ENCODE assay signal across 10 cellular contexts in genomic region chr16:10577305-10578202, GRCh38. TPM values are rescaled to one million over a fixed set of nuclear protein-coding genes. Genes with fewer than 3 reads are reported as not detected.
DNase-seq lines count a peak whose midpoint lies in the region; ATAC-seq and TF ChIP-seq lines count a peak whose summit lies in the region.
"Had no signal": no experiment of that assay in that cellular context is flagged by ENCODE, and none has a peak within 500 bp of the region (broad histone marks: within the 10 kb centered on the region; RNA-seq: fewer than 3 reads in every experiment).

No MANE protein-coding gene starts in this region.

- WGBS in suprapubic skin: 33% methylated on average over 17 of the region's 17 CpGs

- no peak for TF ChIP-seq CTCF in ascending aorta (IDR thresholded peaks at IDR 0.05)
- TF ChIP-seq CTCF in suprapubic skin (IDR thresholded peaks at IDR 0.05): no peak

- no peaks in the 10 kb centered on the region for H3K27me3 ChIP-seq in ascending aorta
- no peaks in the 10 kb centered on the region for H3K27me3 ChIP-seq in suprapubic skin

- H3K4me3 ChIP-seq in ascending aorta: peak overlapping the region; percentile 72 to 90
- peak overlapping the region; percentile 92 for H3K4me3 ChIP-seq in suprapubic skin

- DNase-seq in LHCN-M2 (ENCODE audit: low read depth) (peak; percentile 98), ascending aorta (ENCODE audit: low spot score in 2 of 2) (no peak), left colon (peak; percentile 30 to 46), suprapubic skin (ENCODE audit: low spot score in 2 of 2) (peak in 1 of 2 donors; percentile 82), DMS153 treated with DMSO at 0.1 percent for 48 hours (lab: John Stamatoyannopoulos, UW; ENCODE audit: unreplicated experiment) (no peak), T-helper 9 cell (no peak)
- no peak for DNase-seq in activated naive CD4-positive, alpha-beta T cell (lab: John Stamatoyannopoulos, UW)
- DNase-seq: central memory CD4-positive, alpha-beta T cell; stimulated activated naive B cell treated with anti-CD40 and anti-IgM and Interleukin-4, amounts not matched to agents 10 μg/mL and 1 μg/mL and 100 μg/mL, for 72 hours had no signal

- TF ChIP-seq EP300 in suprapubic skin (IDR thresholded peaks at IDR 0.05): no peak

- H3K27ac ChIP-seq in ascending aorta: peak overlapping the region; percentile 87 to 97
- H3K27ac ChIP-seq in suprapubic skin: peak overlapping the region; percentile 94

- H3K9me3 ChIP-seq in ascending aorta: no peaks in the 10 kb centered on the region
- H3K9me3 ChIP-seq in suprapubic skin: no peaks in the 10 kb centered on the region

- peak; percentile 18 for ATAC-seq in left colon
- ATAC-seq in GM19035 (IDR thresholded peaks at IDR 0.05; ENCODE audit: unreplicated experiment): no peak
- ATAC-seq: stimulated activated naive B cell treated with anti-CD40 and anti-IgM and Interleukin-4, amounts not matched to agents 10 μg/mL and 1 μg/mL and 100 μg/mL, for 72 hours had no signal

- H3K4me1 ChIP-seq in ascending aorta (peaks cover 6 to 44% of the 10 kb centered on the region in 2 donors), suprapubic skin (peaks cover 55% of the 10 kb centered on the region)

- H3K36me3 ChIP-seq in ascending aorta (no peaks in the 10 kb centered on the region), suprapubic skin (no peaks in the 10 kb centered on the region)

- TF ChIP-seq POLR2A in suprapubic skin (IDR thresholded peaks at IDR 0.05): no peak

- intact Hi-C loops in ascending aorta (cut with DNase I): loop anchor here (5.0 kb wide), 1 partner anchor 1485 kb away; the partner anchor contains the start of gene HAPSTR1
- intact Hi-C loops in left colon (cut with DNase I, micrococcal nuclease): no loop called here

RNA-seq across cellular contexts. Expression of gene EMP2, which starts 2.8 kb away (rescaled TPM):
- 56.7 and 61.8 TPM in 2 replicates for total RNA-seq in LHCN-M2 (2014; rRNA removed)
- polyA plus RNA-seq in LHCN-M2 (2012): 64.0 TPM
- total RNA-seq in ascending aorta: 49.2 TPM
- total RNA-seq in left colon: 100 to 1,000 TPM; 107 to 111 TPM
- 100 to 1,000 TPM in 3 of 4 donors, 10 to 100 TPM in 1; 91.6 to 187 (median 139) TPM for total RNA-seq in suprapubic skin

Comparison
In these comparisons a context has a peak if more than half of its experiments do, and no peak if none do; other contexts are left out.
1. DNase-seq: peak in LHCN-M2 (single experiment) and left colon (2 of 2); none in ascending aorta (0 of 2), activated naive CD4-positive, alpha-beta T cell (0 of 4), DMS153 treated with DMSO at 0.1 percent for 48 hours (single experiment) and T-helper 9 cell (single experiment).